Comparison of ENCODE assay signal across 19 cellular contexts in genomic region chr10:4058514-4059029, GRCh38.
A peak's percentile ranks its signal among the peaks of the same experiment; 100 is the strongest.
DNase-seq lines count a peak whose midpoint lies in the region; ATAC-seq and TF ChIP-seq lines count a peak whose summit lies in the region.
"Had no signal": no experiment of that assay in that cellular context is flagged by ENCODE, and none has a peak within 500 bp of the region (broad histone marks: within the 10 kb centered on the region; RNA-seq: fewer than 3 reads in every experiment).

No MANE protein-coding gene starts in this region.

- CTCF ChIA-PET in IMR-90 (lab: Yijun Ruan, JAX) = no interaction called here
- CTCF ChIA-PET in activated CD8-positive, alpha-beta T cell treated with anti-CD3 and anti-CD28 coated beads for 36 hours (lab: Charles Lee) = no interaction called here

- no peaks in the 10 kb centered on the region for H3K27me3 Mint-ChIP-seq in activated CD8-positive, alpha-beta T cell treated with anti-CD3 and anti-CD28 coated beads for 36 hours
- no peaks in the 10 kb centered on the region for H3K27me3 Mint-ChIP-seq in activated T-cell treated with anti-CD3 and anti-CD28 coated beads, Interleukin-2, amount 50 U/mL, for 72 hours (ENCODE audit: low read depth)
- H3K27me3 Mint-ChIP-seq: activated CD4-positive, alpha-beta T cell treated with anti-CD3 and anti-CD28 coated beads for 36 hours; central memory CD8-positive, alpha-beta T cell; effector memory CD8-positive, alpha-beta T cell had no signal

- H3K9me1 ChIP-seq in IMR-90 (ENCODE audit: insufficient read depth, low read length) = peaks cover 9% of the 10 kb centered on the region; the same call in 1 of the 2 replicates

- H3K23ac ChIP-seq in IMR-90 (ENCODE audit: low read depth, low read length) = 0 out of 2 replicates have a peak overlapping the region, but pooled peaks have one; percentile 24

- peaks cover 8% of the 10 kb centered on the region for H3K4me1 Mint-ChIP-seq in activated CD8-positive, alpha-beta T cell treated with anti-CD3 and anti-CD28 coated beads for 36 hours (ENCODE audit: low read depth)
- H3K4me1 Mint-ChIP-seq in activated T-cell treated with anti-CD3 and anti-CD28 coated beads, Interleukin-2, amount 50 U/mL, for 72 hours (ENCODE audit: low read depth) = peaks cover 20% of the 10 kb centered on the region

- H3K14ac ChIP-seq in IMR-90 (replicated peaks; ENCODE audit: low read depth, low read length) = peak overlapping the region; percentile 70; the same call in 1 of the 2 replicates

- H2AK9ac ChIP-seq in IMR-90 (replicated peaks; ENCODE audit: low read depth, low read length, poor library complexity) = no peak overlapping the region

- BruUV-seq in IMR-90 (replicated peaks; lab: Mats Ljungman, UMichigan) = no TSS peak

- POLR2A ChIA-PET in IMR-90 (lab: Charles Lee; ENCODE audit: unreplicated experiment) = no interaction called here
- POLR2A ChIA-PET in activated CD8-positive, alpha-beta T cell treated with anti-CD3 and anti-CD28 coated beads for 36 hours (lab: Charles Lee) = no interaction called here

- H4K5ac ChIP-seq in IMR-90 (ENCODE audit: low read depth, low read length) = no peak overlapping the region

- H3K9me2 ChIP-seq in hepatocyte (replicated peaks; ENCODE audit: insufficient read depth) = no peaks in the 10 kb centered on the region

- no peaks in the 10 kb centered on the region for H3K9me3 Mint-ChIP-seq in activated CD8-positive, alpha-beta T cell treated with anti-CD3 and anti-CD28 coated beads for 36 hours
- no peaks in the 10 kb centered on the region for H3K9me3 Mint-ChIP-seq in activated T-cell treated with anti-CD3 and anti-CD28 coated beads, Interleukin-2, amount 50 U/mL, for 72 hours
- H3K9me3 Mint-ChIP-seq: central memory CD8-positive, alpha-beta T cell; effector memory CD8-positive, alpha-beta T cell had no signal

- H3K36me3 ChIP-seq in IMR-90 (ENCODE audit: control insufficient read depth, insufficient read depth, low read length) (no peaks in the 10 kb centered on the region), hepatocyte (replicated peaks; ENCODE audit: insufficient read depth, low read depth) (no peaks in the 10 kb centered on the region), thoracic aorta (no peaks in the 10 kb centered on the region)

- H3K27me3 ChIP-seq in IMR-90 (ENCODE audit: control insufficient read depth, insufficient read depth, low read length) (no peaks in the 10 kb centered on the region), hepatocyte (no peaks in the 10 kb centered on the region), thoracic aorta (replicated peaks; ENCODE audit: insufficient read depth) (no peaks in the 10 kb centered on the region)

- intact Hi-C loops in IMR-90 (cut with micrococcal nuclease) = no loop called here
- intact Hi-C loops in activated CD8-positive, alpha-beta T cell treated with anti-CD3 and anti-CD28 coated beads for 36 hours (cut with micrococcal nuclease) = no loop called here

- H2BK15ac ChIP-seq in IMR-90 (ENCODE audit: low read depth, low read length) = no peak overlapping the region

- WGBS in IMR-90 (ENCODE audit: extremely low coverage in 2 of 2, insufficient read length in 1 of 2), 2 experiments = 70% methylated on average over 2 of the region's 10 CpGs; no CpG with 5 or more reads in 1 of the 2 experiments
- WGBS in hepatocyte (ENCODE audit: low lambda C conversion rate, missing lambda C conversion rate) = 61% methylated on average over 10 of the region's 10 CpGs

- H2BK120ac ChIP-seq in IMR-90 (ENCODE audit: low read depth, low read length) = no peak overlapping the region; the same call in 1 of the 2 replicates

- H2AFZ ChIP-seq in IMR-90 (replicated peaks; ENCODE audit: low read length, poor library complexity) = peak overlapping the region; percentile 36
- H2AFZ ChIP-seq in hepatocyte = no peak overlapping the region

- no peaks in the 10 kb centered on the region for H3K79me2 ChIP-seq in hepatocyte

- peak overlapping the region in 1 of 2 experiments; percentile 38; a peak in 1 of 4 replicates for H4K8ac ChIP-seq in IMR-90 (ENCODE audit: low read depth in 2 of 2, low read length in 2 of 2)

- H4K20me1 ChIP-seq in IMR-90 (ENCODE audit: insufficient read depth, low read length) (no peaks in the 10 kb centered on the region), hepatocyte (ENCODE audit: insufficient read depth, poor library complexity, severe bottlenecking) (no peaks in the 10 kb centered on the region)

- 0 out of 2 replicates have a peak, but pooled peaks cover 2% of the 10 kb centered on the region for H3K4me1 ChIP-seq in IMR-90 (ENCODE audit: control insufficient read depth, insufficient read depth, low read length)
- H3K4me1 ChIP-seq in hepatocyte (ENCODE audit: insufficient read depth) = peaks cover 10% of the 10 kb centered on the region
- H3K4me1 ChIP-seq in thoracic aorta (ENCODE audit: control insufficient read depth in 1 of 2, low read depth in 2 of 2) = peaks cover 34 to 62% of the 10 kb centered on the region in 2 donors

- ATAC-seq in IMR-90 (ENCODE audit: low read depth) = no peak
- ATAC-seq in thoracic aorta (ENCODE audit: insufficient number of reproducible peaks, low FRiP score, low read depth) = no peak
- no peak for ATAC-seq in activated CD8-positive, alpha-beta T cell treated with anti-CD3 and anti-CD28 coated beads for 36 hours
- ATAC-seq in GM21526 (IDR thresholded peaks at IDR 0.05; ENCODE audit: low FRiP score, unreplicated experiment) = no peak
- ATAC-seq in GM19452 (IDR thresholded peaks at IDR 0.05; ENCODE audit: unreplicated experiment) = no peak
- no peak for ATAC-seq in activated T-cell treated with anti-CD3 and anti-CD28 coated beads, Interleukin-2, amount 50 U/mL, for 72 hours (replicated peaks in 1 of 2)
- ATAC-seq: activated CD4-positive, alpha-beta T cell treated with anti-CD3 and anti-CD28 coated beads for 36 hours; left ventricle myocardium superior; right cardiac atrium had no signal

- H2BK5ac ChIP-seq in IMR-90 (ENCODE audit: low read depth, low read length, poor library complexity, severe bottlenecking) = no peak overlapping the region

- no peaks in the 10 kb centered on the region for H3K79me1 ChIP-seq in IMR-90 (ENCODE audit: low read depth in 1 of 2, low read length in 2 of 2)

- TF ChIP-seq RAD21 in IMR-90 (IDR thresholded peaks at IDR 0.05; ENCODE audit: low read length) = no peak

- H3K27ac Mint-ChIP-seq in activated CD8-positive, alpha-beta T cell treated with anti-CD3 and anti-CD28 coated beads for 36 hours = no peak overlapping the region
- no peak overlapping the region for H3K27ac Mint-ChIP-seq in activated T-cell treated with anti-CD3 and anti-CD28 coated beads, Interleukin-2, amount 50 U/mL, for 72 hours
- H3K27ac Mint-ChIP-seq: activated CD4-positive, alpha-beta T cell treated with anti-CD3 and anti-CD28 coated beads for 36 hours; effector memory CD8-positive, alpha-beta T cell had no signal

- H2AK5ac ChIP-seq in IMR-90 (ENCODE audit: low read depth, low read length) = no peak overlapping the region; the same call in 1 of the 2 replicates

- H3K4me3 ChIP-seq in IMR-90 (ENCODE audit: insufficient read depth, low read depth, low read length) (no peak overlapping the region), hepatocyte (no peak overlapping the region), thoracic aorta (peak overlapping the region; percentile 59)

- no peak overlapping the region; the same call in 1 of the 2 replicates for H4K91ac ChIP-seq in IMR-90 (ENCODE audit: insufficient read depth, low read depth, low read length)

- dilution Hi-C loops in IMR-90 (cut with HindIII; ENCODE audit: low sequenced_read_pairs, unreplicated experiment) = no loop called here

- in situ Hi-C loops in IMR-90 (cut with MboI; ENCODE audit: low sequenced_read_pairs) = no loop called here

- no peak overlapping the region for H3K56ac ChIP-seq in IMR-90 (ENCODE audit: extremely low read depth, insufficient read depth, low read length)

- no peak overlapping the region for H3K18ac ChIP-seq in IMR-90 (ENCODE audit: low read depth, low read length)

- no peak overlapping the region for H3K4me2 ChIP-seq in IMR-90 (ENCODE audit: low read depth, low read length)
- H3K4me2 ChIP-seq in hepatocyte = peak overlapping the region; percentile 39

- H3K4me3 Mint-ChIP-seq in activated CD8-positive, alpha-beta T cell treated with anti-CD3 and anti-CD28 coated beads for 36 hours = no peak overlapping the region
- H3K4me3 Mint-ChIP-seq in activated T-cell treated with anti-CD3 and anti-CD28 coated beads, Interleukin-2, amount 50 U/mL, for 72 hours = no peak overlapping the region
- H3K4me3 Mint-ChIP-seq: activated CD4-positive, alpha-beta T cell treated with anti-CD3 and anti-CD28 coated beads for 36 hours; central memory CD8-positive, alpha-beta T cell had no signal

- no peak for TF ChIP-seq POLR2A in IMR-90 (IDR thresholded peaks at IDR 0.05; ENCODE audit: low read depth, low read length)

- H3K36me3 Mint-ChIP-seq in activated CD8-positive, alpha-beta T cell treated with anti-CD3 and anti-CD28 coated beads for 36 hours (ENCODE audit: low read depth) = no peaks in the 10 kb centered on the region
- no peaks in the 10 kb centered on the region for H3K36me3 Mint-ChIP-seq in activated T-cell treated with anti-CD3 and anti-CD28 coated beads, Interleukin-2, amount 50 U/mL, for 72 hours (ENCODE audit: insufficient read depth in 2 of 2)

- no peak overlapping the region for H3K9ac ChIP-seq in IMR-90 (ENCODE audit: low read depth, low read length)

- H3K27ac ChIP-seq in IMR-90 (ENCODE audit: insufficient read depth, low read length) (no peak overlapping the region), hepatocyte (peak overlapping the region; percentile 62), thoracic aorta (peak overlapping the region; percentile 64 to 85)

- DNase-seq in IMR-90 (no peak), NOMO-1 treated with dmso at 0.1 percent for 144 hours (lab: John Stamatoyannopoulos, UW; ENCODE audit: unreplicated experiment) (peak; percentile 26), hepatocyte (ENCODE audit: low spot score) (no peak), thoracic aorta (ENCODE audit: low spot score) (no peak)
- no peak for DNase-seq in activated CD8-positive, alpha-beta T cell treated with anti-CD3 and anti-CD28 coated beads for 36 hours
- DNase-seq in activated T-cell treated with anti-CD3 and anti-CD28 coated beads, Interleukin-2, amount 50 U/mL, for 72 hours = no peak
- DNase-seq: activated CD4-positive, alpha-beta T cell treated with anti-CD3 and anti-CD28 coated beads for 36 hours; activated CD8-positive, alpha-beta memory T cell treated with anti-CD3 and anti-CD28 coated beads, Interleukin-2, amount 50 U/mL, for 4 hours; DMS79 treated with DMSO at 0.1 percent for 48 hours; effector memory CD8-positive, alpha-beta T cell; Karpas-422; left ventricle myocardium superior; NCI-H1694 treated with DMSO at 0.1 percent for 48 hours; right cardiac atrium; stimulated activated naive CD4-positive, alpha-beta T cell; trophoblast cell had no signal

- no peak overlapping the region for H2BK20ac ChIP-seq in IMR-90 (ENCODE audit: low read depth, low read length)

- H3K4ac ChIP-seq in IMR-90 (ENCODE audit: low read depth, low read length) = no peak overlapping the region

- no peaks in the 10 kb centered on the region for H3K9me3 ChIP-seq in IMR-90 (ENCODE audit: control insufficient read depth, insufficient read depth, low read length)
- H3K9me3 ChIP-seq in hepatocyte (ENCODE audit: low read depth) = no peaks in the 10 kb centered on the region
- H3K9me3 ChIP-seq in thoracic aorta = no peaks in the 10 kb centered on the region

- TF ChIP-seq CTCF in IMR-90 (conservative IDR thresholded peaks at IDR 0.05; ENCODE audit: low read depth, low read length) (no peak), hepatocyte (IDR thresholded peaks at IDR 0.05; ENCODE audit: poor library complexity) (no peak), thoracic aorta (IDR thresholded peaks at IDR 0.05) (no peak)
- TF ChIP-seq CTCF in activated CD8-positive, alpha-beta T cell treated with anti-CD3 and anti-CD28 coated beads for 36 hours (IDR thresholded peaks at IDR 0.05) = no peak
